Comparison of ENCODE assay signal across 8 cellular contexts in the genomic region with DNA sequence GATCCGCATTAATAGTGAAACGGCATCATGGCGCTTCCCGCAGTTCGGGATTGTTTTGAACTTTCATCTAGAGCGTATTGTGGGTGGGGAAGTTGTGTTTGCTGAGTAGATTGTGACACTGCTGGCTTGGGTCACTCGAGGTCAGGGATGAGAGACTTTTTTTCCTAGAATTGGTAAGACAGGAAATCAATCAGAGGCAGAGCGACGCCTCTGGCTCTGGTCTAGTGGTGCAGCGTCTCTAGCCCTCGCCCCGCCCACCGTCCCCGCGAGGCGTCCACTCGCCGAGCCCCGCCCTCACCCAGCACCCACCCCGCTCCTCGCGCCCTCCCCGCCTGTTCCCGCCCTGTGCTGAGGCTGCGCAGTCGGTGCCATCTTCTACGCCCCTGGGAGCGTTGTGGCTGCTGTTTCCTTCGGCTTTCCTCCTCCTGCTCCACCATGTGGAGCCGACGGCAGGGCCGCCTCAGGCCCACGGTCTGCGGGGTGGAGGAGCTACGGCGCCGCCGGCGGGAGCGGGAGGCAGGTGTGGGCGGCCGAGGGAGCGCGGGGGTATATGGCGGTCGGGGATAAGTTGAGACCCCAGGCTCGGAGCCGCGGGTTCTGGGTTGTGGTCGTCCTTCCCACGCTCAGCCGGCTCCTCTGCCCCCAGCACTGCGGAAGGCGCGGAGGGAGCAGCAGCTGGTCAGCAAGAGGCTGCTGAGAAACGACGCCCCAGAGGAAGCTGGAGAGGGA. TPM values are rescaled to one million over a fixed set of nuclear protein-coding genes. Genes with fewer than 3 reads are reported as not detected.
DNase-seq lines count a peak whose midpoint lies in the region; ATAC-seq and TF ChIP-seq lines count a peak whose summit lies in the region.

A gene (plus strand): TSS at position 359 of the 729 bp plus-strand sequence. CDS start 77 bp downstream, at position 436.

- H3K4me1 Mint-ChIP-seq in IgD-negative memory B cell = peaks cover 16 to 19% (median 19%) of the 10 kb centered on the region in 3 donors

- no peaks in the 10 kb centered on the region for H3K9me3 Mint-ChIP-seq in IgD-negative memory B cell

- peak within 1 kb of the TSS; percentile 64 to 98 (median 95) for H3K27ac Mint-ChIP-seq in IgD-negative memory B cell

- H3K9me3 ChIP-seq in mucosa of rectum (ENCODE audit: control insufficient read depth in 2 of 2, low read length in 2 of 2) = no peaks in the 10 kb centered on the region

- peak; percentile 49 for TF ChIP-seq CTCF in epithelial cell of proximal tubule (conservative IDR thresholded peaks at IDR 0.05; ENCODE audit: low read depth, low read length)

- peak within 1 kb of the TSS; percentile 83 to 86 for H3K27ac ChIP-seq in mucosa of rectum (ENCODE audit: low read depth in 2 of 2, low read length in 2 of 2)

- DNase-seq in DMS114 treated with DMSO at 0.1 percent for 48 hours (lab: John Stamatoyannopoulos, UW; ENCODE audit: unreplicated experiment) (peak; percentile 93), OCI-M1 (lab: John Stamatoyannopoulos, UW) (peak; percentile 99), activated T-cell treated with anti-CD3 and anti-CD28 coated beads for 4 hours (peak; percentile 96), epithelial cell of proximal tubule (ENCODE audit: low read depth) (peak; percentile 70)
- peak; percentile 98 for DNase-seq in stimulated activated CD8-positive, alpha-beta memory T cell treated with anti-CD3 and anti-CD28 coated beads, Interleukin-4, amount 100 ng/mL, for 48 hours

- H3K36me3 ChIP-seq in mucosa of rectum (ENCODE audit: control insufficient read depth in 2 of 2, insufficient read depth in 2 of 2, low read length in 2 of 2) = peaks cover 15 to 23% of the 10 kb centered on the region in 2 donors

- H3K4me3 ChIP-seq in epithelial cell of proximal tubule (ENCODE audit: low read depth, low read length) = peak within 1 kb of the TSS; percentile 87
- peak within 1 kb of the TSS; percentile 88 to 93 for H3K4me3 ChIP-seq in mucosa of rectum (ENCODE audit: low read length in 2 of 2)

- ATAC-seq in GM21528 (IDR thresholded peaks at IDR 0.05; ENCODE audit: low FRiP score, unreplicated experiment) = peak; percentile 88

- H3K9ac ChIP-seq in mucosa of rectum (ENCODE audit: low read depth in 1 of 2, low read length in 2 of 2) = peak within 1 kb of the TSS; percentile 82 to 93

- peaks cover 2% of the 10 kb centered on the region for H3K36me3 Mint-ChIP-seq in IgD-negative memory B cell

- no peaks in the 10 kb centered on the region for H3K27me3 Mint-ChIP-seq in IgD-negative memory B cell

- no peaks in the 10 kb centered on the region for H3K27me3 ChIP-seq in mucosa of rectum (ENCODE audit: control insufficient read depth in 2 of 2, insufficient read depth in 2 of 2, low read length in 2 of 2)

- H3K4me1 ChIP-seq in mucosa of rectum (ENCODE audit: control insufficient read depth in 2 of 2, insufficient read depth in 2 of 2, low read length in 2 of 2) = peaks cover 3 to 4% of the 10 kb centered on the region in 2 donors

- peak within 1 kb of the TSS; percentile 78 to 99 (median 97) for H3K4me3 Mint-ChIP-seq in IgD-negative memory B cell

RNA-seq across cellular contexts. Expression of the gene that starts here (rescaled TPM):
- 14.7 TPM for polyA plus RNA-seq in IgD-negative memory B cell
- total RNA-seq in epithelial cell of proximal tubule = 9.0 and 127 TPM in 2 replicates

Comparison
In these comparisons a context has a peak if more than half of its experiments do, and no peak if none do; other contexts are left out.
1. Peak in every context shown above with its lines: DNase-seq, ATAC-seq, H3K4me3 ChIP-seq and H3K27ac ChIP-seq.